19 cellular contexts compared by ENCODE assay signal in genomic region chrX:2533424-2533823, GRCh38. TPM values are rescaled to one million over a fixed set of nuclear protein-coding genes. Genes with fewer than 3 reads are reported as not detected.
A peak's percentile ranks its signal among the peaks of the same experiment; 100 is the strongest.
DNase-seq lines count a peak whose midpoint lies in the region; ATAC-seq and TF ChIP-seq lines count a peak whose summit lies in the region.
"Had no signal": no experiment of that assay in that cellular context is flagged by ENCODE, and none has a peak within 500 bp of the region (broad histone marks: within the 10 kb centered on the region; RNA-seq: fewer than 3 reads in every experiment).

No MANE protein-coding gene starts in this region.

- H3K4me1 ChIP-seq in A673 (ENCODE audit: insufficient read depth, low read length, poor library complexity, severe bottlenecking) (peaks cover 17% of the 10 kb centered on the region), mammary epithelial cell (ENCODE audit: insufficient read depth, low read length) (no peaks in the 10 kb centered on the region)

- POLR2A ChIA-PET in A673 (lab: Charles Lee; ENCODE audit: low non-redundant PET), result no interaction called here

- BruUV-seq in A673 (replicated peaks; lab: Mats Ljungman, UMichigan) (no TSS peak), mammary epithelial cell (replicated peaks; lab: Mats Ljungman, UMichigan) (no TSS peak)

- no peak overlapping the region for H3K9ac ChIP-seq in mammary epithelial cell (ENCODE audit: insufficient read depth, low read length)

- no peaks in the 10 kb centered on the region for H3K27me3 ChIP-seq in A673 (replicated peaks; ENCODE audit: insufficient read depth, low read depth, low read length, poor library complexity)
- no peaks in the 10 kb centered on the region for H3K27me3 ChIP-seq in mammary epithelial cell (ENCODE audit: insufficient read depth, low read length)

- H3K4me2 ChIP-seq in mammary epithelial cell (ENCODE audit: insufficient read depth, low read depth, low read length), result no peak overlapping the region

- dilution Hi-C loops in mammary epithelial cell (cut with HindIII; ENCODE audit: low sequenced_read_pairs), result no loop called here

- WGBS in mammary epithelial cell (ENCODE audit: low coverage, missing lambda C conversion rate), result 29% methylated on average over 8 of the region's 8 CpGs

- TF ChIP-seq CTCF in A673 (conservative IDR thresholded peaks at IDR 0.05; ENCODE audit: low read depth, low read length), result no peak
- no peak for TF ChIP-seq CTCF in mammary epithelial cell (conservative IDR thresholded peaks at IDR 0.05 in 1 of 2, IDR thresholded peaks at IDR 0.05 in 1 of 2; ENCODE audit: extremely low read depth in 1 of 2, insufficient read depth in 1 of 2, low read depth in 1 of 2, low read length in 2 of 2)

- H3K36me3 ChIP-seq in A673 (ENCODE audit: insufficient read depth, low read length, poor library complexity, severe bottlenecking), result no peaks in the 10 kb centered on the region
- H3K36me3 ChIP-seq in mammary epithelial cell (ENCODE audit: insufficient read depth, low read length), result no peaks in the 10 kb centered on the region

- CTCF ChIA-PET in A673 (lab: Charles Lee) (no interaction called here), mammary epithelial cell (lab: Charles Lee; ENCODE audit: low non-redundant PET) (no interaction called here)

- ATAC-seq in GM21526 (IDR thresholded peaks at IDR 0.05; ENCODE audit: low FRiP score, unreplicated experiment), result no peak
- ATAC-seq: T-cell had no signal

- intact Hi-C loops in A673 (cut with micrococcal nuclease; ENCODE audit: unreplicated experiment), result no loop called here
- intact Hi-C loops in mammary epithelial cell (cut with micrococcal nuclease), result no loop called here

- peak; percentile 95 for DNase-seq in A673 (ENCODE audit: low spot score)
- peak; percentile 66 for DNase-seq in NCI-H146 (lab: John Stamatoyannopoulos, UW)
- DNase-seq in OCI-M1 (lab: John Stamatoyannopoulos, UW), result peak; percentile 2
- DNase-seq in foreskin melanocyte, result peak; percentile 48
- DNase-seq in mammary epithelial cell, result no peak
- DNase-seq in Ammon's horn (ENCODE audit: low spot score), result no peak
- no peak for DNase-seq in activated CD8-positive, alpha-beta memory T cell treated with anti-CD3 and anti-CD28 coated beads, Interleukin-2, amount 50 U/mL, for 4 hours
- DNase-seq: CD4-positive, CD25-positive, alpha-beta regulatory T cell; DMS79; H9; KG1; NCI-H1092 treated with DMSO at 0.1 percent for 48 hours; NCI-H1436 treated with DMSO at 0.1 percent for 48 hours; NCI-H2029 treated with DMSO at 0.1 percent for 48 hours; NCI-H2171 treated with DMSO at 0.1 percent for 48 hours; NCI-H524 treated with DMSO at 0.1 percent for 48 hours; NK-92 treated with Interleukin-12 subunit alpha and Interleukin-12 subunit beta, amount 100 ng/mL, for 24 hours; T-cell had no signal

- in situ Hi-C loops in mammary epithelial cell (cut with MboI; ENCODE audit: low sequenced_read_pairs in 2 of 2), result no loop called here

- no peaks in the 10 kb centered on the region for H3K9me3 ChIP-seq in A673 (ENCODE audit: low read depth, low read length, poor library complexity, severe bottlenecking)
- H3K9me3 ChIP-seq in mammary epithelial cell (replicated peaks; ENCODE audit: insufficient read depth, low read length), result peaks cover 2% of the 10 kb centered on the region

- no peak overlapping the region for H2AFZ ChIP-seq in mammary epithelial cell (ENCODE audit: low read depth, low read length)

- H4K20me1 ChIP-seq in mammary epithelial cell (ENCODE audit: insufficient read depth, low read length), result no peaks in the 10 kb centered on the region

- H3K4me3 ChIP-seq in A673 (ENCODE audit: low read depth, low read length, poor library complexity, severe bottlenecking) (no peak overlapping the region), mammary epithelial cell (replicated peaks in 1 of 3; ENCODE audit: insufficient read depth in 1 of 3, low read depth in 2 of 3, low read length in 3 of 3) (no peak overlapping the region)

- H3K79me2 ChIP-seq in mammary epithelial cell (ENCODE audit: insufficient read depth, low read length), result no peaks in the 10 kb centered on the region

- peak overlapping the region; percentile 89 for H3K27ac ChIP-seq in A673 (ENCODE audit: low read depth, low read length, poor library complexity, severe bottlenecking)
- no peak overlapping the region for H3K27ac ChIP-seq in mammary epithelial cell (ENCODE audit: insufficient read depth, low read depth, low read length)

RNA-seq across cellular contexts. Expression of gene DHRSX, which starts 32.6 kb away (rescaled TPM):
- 28.1 and 30.2 TPM in 2 replicates for total RNA-seq in A673 (2021)
- total RNA-seq in mammary epithelial cell, result 10 to 100 TPM; 14.3 to 21.7 TPM
- 11.8 TPM for polyA plus RNA-seq in mammary epithelial cell
- polyA minus RNA-seq in mammary epithelial cell, result 13.0 TPM

RNA-seq across cellular contexts. Expression of gene ZBED1, which starts 32.6 kb away (rescaled TPM):
- total RNA-seq in A673 (2021) (37.6 and 46.5 TPM in 2 replicates), mammary epithelial cell (10 to 100 TPM; 11.9 to 42.0 TPM)
- 9.1 TPM for polyA plus RNA-seq in mammary epithelial cell
- polyA minus RNA-seq in mammary epithelial cell, result 20.4 TPM

Comparison
In these comparisons a context has a peak if more than half of its experiments do, and no peak if none do; other contexts are left out.
1. DNase-seq: peak in A673 (single experiment), NCI-H146 (single experiment), OCI-M1 (single experiment) and foreskin melanocyte (single experiment); none in mammary epithelial cell (single experiment), Ammon's horn (single experiment) and activated CD8-positive, alpha-beta memory T cell treated with anti-CD3 and anti-CD28 coated beads, Interleukin-2, amount 50 U/mL, for 4 hours (single experiment).